Comparison of ENCODE assay signal across 8 cellular contexts in genomic region chr16:81443688-81444447, GRCh38. TPM values are rescaled to one million over a fixed set of nuclear protein-coding genes. Genes with fewer than 3 reads are reported as not detected.
DNase-seq lines count a peak whose midpoint lies in the region; ATAC-seq and TF ChIP-seq lines count a peak whose summit lies in the region.

No MANE protein-coding gene starts in this region.

- 23 to 46% methylated on average over 6 to 8 of the region's 36 CpGs for WGBS in esophagus squamous epithelium, 2 donors

- peaks cover 38% of the 10 kb centered on the region for H3K79me2 ChIP-seq in osteoblast (ENCODE audit: insufficient read depth, low read length)

- H4K20me1 ChIP-seq in osteoblast (ENCODE audit: insufficient read depth, low read length) = peaks cover 26% of the 10 kb centered on the region

- peak overlapping the region; percentile 13 for H2AFZ ChIP-seq in osteoblast (ENCODE audit: low read length)

- H3K27me3 ChIP-seq in SJSA1 (replicated peaks) (no peaks in the 10 kb centered on the region), esophagus squamous epithelium (no peaks in the 10 kb centered on the region), osteoblast (ENCODE audit: insufficient read depth, low read length) (peaks cover 36% of the 10 kb centered on the region)

- in situ Hi-C loops in ACHN (cut with HindIII; ENCODE audit: low pct_ligation_motif_present, low pct_unique_long_range_greater_than_20kb, low sequenced_read_pairs) = no loop called here

- peak in 1 of 4 donors; percentile 3 for TF ChIP-seq POLR2A in esophagus squamous epithelium (IDR thresholded peaks at IDR 0.05)

- peaks cover 14% of the 10 kb centered on the region for H3K4me1 ChIP-seq in SJSA1 (replicated peaks)
- H3K4me1 ChIP-seq in esophagus squamous epithelium = peaks cover 21 to 38% (median 25%) of the 10 kb centered on the region in 3 donors
- H3K4me1 ChIP-seq in osteoblast (ENCODE audit: insufficient read depth, low read length) = peaks cover 6% of the 10 kb centered on the region

- H3K9me3 ChIP-seq in SJSA1 (replicated peaks) = no peaks in the 10 kb centered on the region
- no peaks in the 10 kb centered on the region for H3K9me3 ChIP-seq in esophagus squamous epithelium
- H3K9me3 ChIP-seq in osteoblast (ENCODE audit: low read depth, low read length) = no peaks in the 10 kb centered on the region

- DNase-seq in ELF-1 (ENCODE audit: low read depth, low spot score) (peak; percentile 32), SJSA1 (ENCODE audit: low read depth in 1 of 2, low spot score in 2 of 2) (peak in 1 of 2 experiments; percentile 30), esophagus squamous epithelium (lab: John Stamatoyannopoulos, UW) (no peak), osteoblast (ENCODE audit: insufficient read length, low spot score, missing footprints) (peak; percentile 46), ACHN (no peak)
- DNase-seq in stimulated activated CD8-positive, alpha-beta memory T cell treated with anti-CD3 and anti-CD28 coated beads, Interleukin-4, amount 100 ng/mL, for 48 hours = no peak

- peak overlapping the region; percentile 74 for H3K4me2 ChIP-seq in osteoblast (ENCODE audit: insufficient read depth, low read length)

- intact Hi-C loops in esophagus squamous epithelium (cut with DNase I) = no loop called here

- peak overlapping the region; percentile 74 for H3K4me3 ChIP-seq in SJSA1
- peak overlapping the region; percentile 28 to 98 (median 93) for H3K4me3 ChIP-seq in esophagus squamous epithelium
- peak overlapping the region; percentile 67 for H3K4me3 ChIP-seq in osteoblast (ENCODE audit: insufficient read depth, low read length)

- ATAC-seq in HG02938 (IDR thresholded peaks at IDR 0.05; ENCODE audit: unreplicated experiment) = no peak
- no peak for ATAC-seq in HG03196 (IDR thresholded peaks at IDR 0.05; ENCODE audit: unreplicated experiment)

- H3K36me3 ChIP-seq in SJSA1 = no peaks in the 10 kb centered on the region; the same call in 1 of the 2 replicates
- no peaks in the 10 kb centered on the region for H3K36me3 ChIP-seq in esophagus squamous epithelium
- no peaks in the 10 kb centered on the region for H3K36me3 ChIP-seq in osteoblast (ENCODE audit: insufficient read depth, low read length)

- H3K27ac ChIP-seq in SJSA1 = peak overlapping the region; percentile 62; the same call in 1 of the 2 replicates
- peak overlapping the region; percentile 89 to 97 (median 94) for H3K27ac ChIP-seq in esophagus squamous epithelium
- H3K27ac ChIP-seq in osteoblast (ENCODE audit: low read depth, low read length) = no peak overlapping the region

- TF ChIP-seq CTCF in esophagus squamous epithelium (IDR thresholded peaks at IDR 0.05) (no peak), osteoblast (IDR thresholded peaks at IDR 0.05; ENCODE audit: extremely low read depth, low read depth, low read length) (no peak)

RNA-seq across cellular contexts. Expression of gene CMIP, which starts 0.7 kb away (rescaled TPM):
- 9.8 and 10.7 TPM in 2 replicates for total RNA-seq in SJSA1 (2014; rRNA removed; shearing (Covaris generic))
- total RNA-seq in esophagus squamous epithelium (10 to 100 TPM; 17.1 to 60.5 (median 39.7) TPM), osteoblast (6.2 and 8.3 TPM in 2 replicates)

Comparison
In these comparisons a context has a peak if more than half of its experiments do, and no peak if none do; other contexts are left out.
1. DNase-seq: peak in ELF-1 (single experiment) and osteoblast (single experiment); none in esophagus squamous epithelium (single experiment), ACHN (single experiment) and stimulated activated CD8-positive, alpha-beta memory T cell treated with anti-CD3 and anti-CD28 coated beads, Interleukin-4, amount 100 ng/mL, for 48 hours (single experiment).
2. Peak in every context shown above with its lines, with median percentiles within 50 percentile points of each other: H3K4me3 ChIP-seq.